17 cellular contexts compared by ENCODE assay signal in genomic region chr10:22560391-22561239, GRCh38.
A peak's percentile ranks its signal among the peaks of the same experiment; 100 is the strongest.
DNase-seq lines count a peak whose midpoint lies in the region; ATAC-seq and TF ChIP-seq lines count a peak whose summit lies in the region.
"Had no signal": no experiment of that assay in that cellular context is flagged by ENCODE, and none has a peak within 500 bp of the region (broad histone marks: within the 10 kb centered on the region; RNA-seq: fewer than 3 reads in every experiment).

No MANE protein-coding gene starts in this region.

- no peak overlapping the region for H3K4me3 ChIP-seq in choroid plexus epithelial cell (ENCODE audit: low read depth, low read length)

- intact Hi-C loops in CD14-positive monocyte (cut with micrococcal nuclease) = loop anchor here in 1 of 2 donors (10.0 kb wide), 1 partner anchor 434 kb away; no protein-coding TSS in a partner anchor

- H3K4me3 Mint-ChIP-seq in progenitor cell of endocrine pancreas (ENCODE audit: low read depth) (no peak overlapping the region), CD14-positive monocyte (no peak overlapping the region)
- H3K4me3 Mint-ChIP-seq in stimulated activated memory B cell treated with anti-CD40 and anti-IgM and Interleukin-4, amounts not matched to agents 10 μg/mL and 1 μg/mL and 100 μg/mL, for 72 hours = no peak overlapping the region
- H3K4me3 Mint-ChIP-seq: activated naive CD4-positive, alpha-beta T cell treated with anti-CD3 and anti-CD28 coated beads, Interleukin-2, amount 50 U/mL, for 24 hours; endodermal cell had no signal

- H3K36me3 Mint-ChIP-seq in progenitor cell of endocrine pancreas (ENCODE audit: insufficient read depth) (peaks cover 15% of the 10 kb centered on the region), CD14-positive monocyte (peaks cover 46 to 59% of the 10 kb centered on the region in 2 donors)
- H3K36me3 Mint-ChIP-seq in stimulated activated memory B cell treated with anti-CD40 and anti-IgM and Interleukin-4, amounts not matched to agents 10 μg/mL and 1 μg/mL and 100 μg/mL, for 72 hours = peaks cover 34% of the 10 kb centered on the region

- TF ChIP-seq CTCF in choroid plexus epithelial cell (conservative IDR thresholded peaks at IDR 0.05; ENCODE audit: low read depth, low read length) (peak; percentile 2), progenitor cell of endocrine pancreas (IDR thresholded peaks at IDR 0.05; ENCODE audit: unreplicated experiment) (peak; percentile 6), CD14-positive monocyte (IDR thresholded peaks at IDR 0.05) (no peak)

- no peaks in the 10 kb centered on the region for H3K9me3 Mint-ChIP-seq in progenitor cell of endocrine pancreas (ENCODE audit: low read depth)
- H3K9me3 Mint-ChIP-seq in CD14-positive monocyte = no peaks in the 10 kb centered on the region
- H3K9me3 Mint-ChIP-seq in stimulated activated memory B cell treated with anti-CD40 and anti-IgM and Interleukin-4, amounts not matched to agents 10 μg/mL and 1 μg/mL and 100 μg/mL, for 72 hours = no peaks in the 10 kb centered on the region
- H3K9me3 Mint-ChIP-seq: activated naive CD4-positive, alpha-beta T cell treated with anti-CD3 and anti-CD28 coated beads, Interleukin-2, amount 50 U/mL, for 24 hours had no signal

- H3K27ac Mint-ChIP-seq in progenitor cell of endocrine pancreas = no peak overlapping the region
- H3K27ac Mint-ChIP-seq in CD14-positive monocyte = peak overlapping the region in 1 of 7 donors; percentile 9
- H3K27ac Mint-ChIP-seq in stimulated activated memory B cell treated with anti-CD40 and anti-IgM and Interleukin-4, amounts not matched to agents 10 μg/mL and 1 μg/mL and 100 μg/mL, for 72 hours = no peak overlapping the region
- H3K27ac Mint-ChIP-seq: activated naive CD4-positive, alpha-beta T cell treated with anti-CD3 and anti-CD28 coated beads, Interleukin-2, amount 50 U/mL, for 24 hours; endodermal cell had no signal

- ATAC-seq in stimulated activated memory B cell treated with anti-CD40 and anti-IgM and Interleukin-4, amounts not matched to agents 10 μg/mL and 1 μg/mL and 100 μg/mL, for 72 hours = no peak
- ATAC-seq: left cardiac atrium, SK-N-SH treated with all-trans-retinoic acid at 6 μM for 48 hours had no signal

- peak; percentile 53 for DNase-seq in NCI-H1436 (lab: John Stamatoyannopoulos, UW)
- DNase-seq in NCI-H1436 treated with DMSO at 0.1 percent for 48 hours (lab: John Stamatoyannopoulos, UW) = no peak
- DNase-seq in NCI-H2227 treated with DMSO at 0.1 percent for 48 hours (lab: John Stamatoyannopoulos, UW) = peak; percentile 91
- DNase-seq in choroid plexus epithelial cell (ENCODE audit: low read depth) = peak; percentile 22
- no peak for DNase-seq in progenitor cell of endocrine pancreas (ENCODE audit: low spot score, unreplicated experiment)
- no peak for DNase-seq in CD14-positive monocyte (ENCODE audit: low spot score)
- no peak for DNase-seq in HK-2 (ENCODE audit: unreplicated experiment)
- DNase-seq: 8988T; activated CD4-positive, CD25-positive, alpha-beta regulatory T cell treated with anti-CD3 and anti-CD28 coated beads, Interleukin-2, amount 50 U/mL, for 72 hours; activated T-cell treated with anti-CD3 and anti-CD28 coated beads, Interleukin-2, amount 50 U/mL, for 48 hours; aorta; endodermal cell; left cardiac atrium; NCI-H446 treated with DMSO at 0.1 percent for 48 hours had no signal

- H3K4me1 Mint-ChIP-seq in progenitor cell of endocrine pancreas (ENCODE audit: low read depth) (peaks cover 19% of the 10 kb centered on the region), CD14-positive monocyte (peaks cover 9% of the 10 kb centered on the region)
- H3K4me1 Mint-ChIP-seq in stimulated activated memory B cell treated with anti-CD40 and anti-IgM and Interleukin-4, amounts not matched to agents 10 μg/mL and 1 μg/mL and 100 μg/mL, for 72 hours = no peaks in the 10 kb centered on the region

- peaks cover 3% of the 10 kb centered on the region for H3K27me3 Mint-ChIP-seq in progenitor cell of endocrine pancreas
- H3K27me3 Mint-ChIP-seq in CD14-positive monocyte (ENCODE audit: low read depth in 3 of 3) = peaks cover 0 to 3% (median 0%) of the 10 kb centered on the region in 3 donors
- no peaks in the 10 kb centered on the region for H3K27me3 Mint-ChIP-seq in stimulated activated memory B cell treated with anti-CD40 and anti-IgM and Interleukin-4, amounts not matched to agents 10 μg/mL and 1 μg/mL and 100 μg/mL, for 72 hours
- H3K27me3 Mint-ChIP-seq: activated naive CD4-positive, alpha-beta T cell treated with anti-CD3 and anti-CD28 coated beads, Interleukin-2, amount 50 U/mL, for 24 hours had no signal

Comparison
In these comparisons a context has a peak if more than half of its experiments do, and no peak if none do; other contexts are left out.
1. DNase-seq: peak in NCI-H1436 (single experiment), NCI-H2227 treated with DMSO at 0.1 percent for 48 hours (single experiment) and choroid plexus epithelial cell (single experiment); none in NCI-H1436 treated with DMSO at 0.1 percent for 48 hours (single experiment), progenitor cell of endocrine pancreas (single experiment), CD14-positive monocyte (single experiment) and HK-2 (single experiment).